1 cellular context compared by ENCODE assay signal in the genomic region with DNA sequence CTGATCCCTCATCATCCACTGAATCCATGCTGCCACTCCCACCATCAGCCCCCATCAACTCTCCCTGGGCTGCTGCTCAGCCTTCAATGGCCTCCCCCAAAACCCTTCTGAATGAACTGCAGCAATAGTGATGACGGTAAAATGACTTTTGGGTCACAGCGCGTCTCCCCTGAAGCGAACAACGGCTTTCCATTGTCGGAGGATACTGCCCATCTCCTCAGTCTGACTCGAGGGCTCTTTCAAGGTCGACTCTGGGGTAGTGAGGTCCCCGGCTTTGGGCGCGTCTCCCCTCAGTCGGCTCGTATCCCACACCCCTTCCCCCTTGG.
TF ChIP-seq lines count a peak whose summit lies in the region.

No MANE protein-coding gene starts in this region.

TF ChIP-seq in HepG2, 621 proteins besides CTCF, POLR2A, EP300 and RAD21 (continued from another document):
- TF ChIP-seq, protein P1, sequence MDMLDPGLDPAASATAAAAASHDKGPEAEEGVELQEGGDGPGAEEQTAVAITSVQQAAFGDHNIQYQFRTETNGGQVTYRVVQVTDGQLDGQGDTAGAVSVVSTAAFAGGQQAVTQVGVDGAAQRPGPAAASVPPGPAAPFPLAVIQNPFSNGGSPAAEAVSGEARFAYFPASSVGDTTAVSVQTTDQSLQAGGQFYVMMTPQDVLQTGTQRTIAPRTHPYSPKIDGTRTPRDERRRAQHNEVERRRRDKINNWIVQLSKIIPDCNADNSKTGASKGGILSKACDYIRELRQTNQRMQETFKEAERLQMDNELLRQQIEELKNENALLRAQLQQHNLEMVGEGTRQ (IDR thresholded peaks at IDR 0.05; ENCODE audit: low read depth, low read length) = no peak
- TF ChIP-seq, protein P1 (CRISPR knock-in tag; IDR thresholded peaks at IDR 0.05; ENCODE audit: borderline replicate concordance) = 0 out of 2 replicates have a peak, but pooled peaks have one; percentile 1
- TF ChIP-seq ZNF746 (CRISPR knock-in tag; IDR thresholded peaks at IDR 0.05) = no peak
- TF ChIP-seq CENPT (CRISPR knock-in tag; IDR thresholded peaks at IDR 0.05; ENCODE audit: low read depth) = 0 out of 2 replicates have a peak, but pooled peaks have one; percentile 44
- no peak for TF ChIP-seq ZNF773 (CRISPR knock-in tag; IDR thresholded peaks at IDR 0.05; ENCODE audit: borderline replicate concordance)
- no peak for TF ChIP-seq PRPF4 (IDR thresholded peaks at IDR 0.05; ENCODE audit: low read depth, low read length, poor library complexity, severe bottlenecking)
- TF ChIP-seq, protein P2, sequence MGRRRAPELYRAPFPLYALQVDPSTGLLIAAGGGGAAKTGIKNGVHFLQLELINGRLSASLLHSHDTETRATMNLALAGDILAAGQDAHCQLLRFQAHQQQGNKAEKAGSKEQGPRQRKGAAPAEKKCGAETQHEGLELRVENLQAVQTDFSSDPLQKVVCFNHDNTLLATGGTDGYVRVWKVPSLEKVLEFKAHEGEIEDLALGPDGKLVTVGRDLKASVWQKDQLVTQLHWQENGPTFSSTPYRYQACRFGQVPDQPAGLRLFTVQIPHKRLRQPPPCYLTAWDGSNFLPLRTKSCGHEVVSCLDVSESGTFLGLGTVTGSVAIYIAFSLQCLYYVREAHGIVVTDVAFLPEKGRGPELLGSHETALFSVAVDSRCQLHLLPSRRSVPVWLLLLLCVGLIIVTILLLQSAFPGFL (CRISPR knock-in tag; IDR thresholded peaks at IDR 0.05) = peak; percentile 14; the same call in 1 of the 2 replicates
- TF ChIP-seq MIXL1 (CRISPR knock-in tag; IDR thresholded peaks at IDR 0.05) = no peak
- TF ChIP-seq ZBTB3 (CRISPR knock-in tag; IDR thresholded peaks at IDR 0.05; ENCODE audit: borderline replicate concordance, low read depth) = no peak
- TF ChIP-seq, protein P3, sequence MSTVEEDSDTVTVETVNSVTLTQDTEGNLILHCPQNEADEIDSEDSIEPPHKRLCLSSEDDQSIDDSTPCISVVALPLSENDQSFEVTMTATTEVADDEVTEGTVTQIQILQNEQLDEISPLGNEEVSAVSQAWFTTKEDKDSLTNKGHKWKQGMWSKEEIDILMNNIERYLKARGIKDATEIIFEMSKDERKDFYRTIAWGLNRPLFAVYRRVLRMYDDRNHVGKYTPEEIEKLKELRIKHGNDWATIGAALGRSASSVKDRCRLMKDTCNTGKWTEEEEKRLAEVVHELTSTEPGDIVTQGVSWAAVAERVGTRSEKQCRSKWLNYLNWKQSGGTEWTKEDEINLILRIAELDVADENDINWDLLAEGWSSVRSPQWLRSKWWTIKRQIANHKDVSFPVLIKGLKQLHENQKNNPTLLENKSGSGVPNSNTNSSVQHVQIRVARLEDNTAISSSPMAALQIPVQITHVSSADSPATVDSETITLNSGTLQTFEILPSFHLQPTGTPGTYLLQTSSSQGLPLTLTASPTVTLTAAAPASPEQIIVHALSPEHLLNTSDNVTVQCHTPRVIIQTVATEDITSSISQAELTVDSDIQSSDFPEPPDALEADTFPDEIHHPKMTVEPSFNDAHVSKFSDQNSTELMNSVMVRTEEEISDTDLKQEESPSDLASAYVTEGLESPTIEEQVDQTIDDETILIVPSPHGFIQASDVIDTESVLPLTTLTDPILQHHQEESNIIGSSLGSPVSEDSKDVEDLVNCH (CRISPR knock-in tag; IDR thresholded peaks at IDR 0.05) = 0 out of 2 replicates have a peak, but pooled peaks have one; percentile 8
- TF ChIP-seq SRF (IDR thresholded peaks at IDR 0.05; ENCODE audit: low read depth, low read length) = no peak
- no peak for TF ChIP-seq SIX4 (CRISPR knock-in tag; IDR thresholded peaks at IDR 0.05)
- TF ChIP-seq ZNF30 (CRISPR knock-in tag; IDR thresholded peaks at IDR 0.05) = no peak
- TF ChIP-seq, protein P4, sequence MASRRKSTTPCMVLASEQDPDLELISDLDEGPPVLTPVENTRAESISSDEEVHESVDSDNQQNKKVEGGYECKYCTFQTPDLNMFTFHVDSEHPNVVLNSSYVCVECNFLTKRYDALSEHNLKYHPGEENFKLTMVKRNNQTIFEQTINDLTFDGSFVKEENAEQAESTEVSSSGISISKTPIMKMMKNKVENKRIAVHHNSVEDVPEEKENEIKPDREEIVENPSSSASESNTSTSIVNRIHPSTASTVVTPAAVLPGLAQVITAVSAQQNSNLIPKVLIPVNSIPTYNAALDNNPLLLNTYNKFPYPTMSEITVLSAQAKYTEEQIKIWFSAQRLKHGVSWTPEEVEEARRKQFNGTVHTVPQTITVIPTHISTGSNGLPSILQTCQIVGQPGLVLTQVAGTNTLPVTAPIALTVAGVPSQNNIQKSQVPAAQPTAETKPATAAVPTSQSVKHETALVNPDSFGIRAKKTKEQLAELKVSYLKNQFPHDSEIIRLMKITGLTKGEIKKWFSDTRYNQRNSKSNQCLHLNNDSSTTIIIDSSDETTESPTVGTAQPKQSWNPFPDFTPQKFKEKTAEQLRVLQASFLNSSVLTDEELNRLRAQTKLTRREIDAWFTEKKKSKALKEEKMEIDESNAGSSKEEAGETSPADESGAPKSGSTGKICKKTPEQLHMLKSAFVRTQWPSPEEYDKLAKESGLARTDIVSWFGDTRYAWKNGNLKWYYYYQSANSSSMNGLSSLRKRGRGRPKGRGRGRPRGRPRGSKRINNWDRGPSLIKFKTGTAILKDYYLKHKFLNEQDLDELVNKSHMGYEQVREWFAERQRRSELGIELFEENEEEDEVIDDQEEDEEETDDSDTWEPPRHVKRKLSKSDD (CRISPR knock-in tag; IDR thresholded peaks at IDR 0.05; ENCODE audit: low read depth) = 0 out of 2 replicates have a peak, but pooled peaks have one; percentile 9
- no peak for TF ChIP-seq CBX5 (CRISPR knock-in tag; IDR thresholded peaks at IDR 0.05; ENCODE audit: borderline replicate concordance)
- 0 out of 2 replicates have a peak, but pooled peaks have one; percentile 34 for TF ChIP-seq ZNF569 (CRISPR knock-in tag; IDR thresholded peaks at IDR 0.05; ENCODE audit: borderline replicate concordance)
- TF ChIP-seq ZNF382 (CRISPR knock-in tag; IDR thresholded peaks at IDR 0.05; ENCODE audit: borderline replicate concordance) = no peak
